1 cellular context compared by ENCODE assay signal in genomic region chr19:56120371-56121179, GRCh38.
TF ChIP-seq lines count a peak whose summit lies in the region.

No MANE protein-coding gene starts in this region.

TF ChIP-seq in GM12878, 131 proteins besides CTCF, POLR2A, EP300 and RAD21 (continued from another document and continues in another):
- peak; percentile 59; the same call in 1 of the 2 replicates for TF ChIP-seq HDGF (IDR thresholded peaks at IDR 0.05)
- peak; percentile 82 for TF ChIP-seq DPF2 (IDR thresholded peaks at IDR 0.05)
- peak; percentile 46; the same call in 1 of the 2 replicates for TF ChIP-seq SMARCA5 (IDR thresholded peaks at IDR 0.05)
- peak in 1 of 2 experiments; percentile 39; a peak in 1 of 3 replicates for TF ChIP-seq EGR1 (IDR thresholded peaks at IDR 0.05; ENCODE audit: borderline replicate concordance in 1 of 2, low read depth in 2 of 2, low read length in 2 of 2)
- TF ChIP-seq TAF1 (IDR thresholded peaks at IDR 0.05; ENCODE audit: borderline replicate concordance, low read depth, low read length), result peak; percentile 39; the same call in 1 of the 2 replicates
- 0 out of 2 replicates have a peak, but pooled peaks have one; percentile 63 for TF ChIP-seq LARP7 (IDR thresholded peaks at IDR 0.05)
- TF ChIP-seq PBX3 (IDR thresholded peaks at IDR 0.05; ENCODE audit: insufficient replicate concordance, low read depth, low read length), result no peak
- TF ChIP-seq NR2C2 (IDR thresholded peaks at IDR 0.05; ENCODE audit: borderline replicate concordance, control insufficient read depth, insufficient read length, low read depth), result no peak
- peak in 1 of 2 experiments; percentile 67; a peak in 2 of 4 replicates for TF ChIP-seq BHLHE40 (IDR thresholded peaks at IDR 0.05; ENCODE audit: borderline replicate concordance in 1 of 2, low read depth in 2 of 2, low read length in 1 of 2)
- peak; percentile 25; the same call in 1 of the 2 replicates for TF ChIP-seq ESRRA (IDR thresholded peaks at IDR 0.05; ENCODE audit: low read length)
- TF ChIP-seq IRF5 (IDR thresholded peaks at IDR 0.05; ENCODE audit: borderline replicate concordance), result no peak
- no peak for TF ChIP-seq ZBTB4 (CRISPR knock-in tag; IDR thresholded peaks at IDR 0.05)
- no peak for TF ChIP-seq ETV6 (conservative IDR thresholded peaks at IDR 0.05 in 1 of 2, IDR thresholded peaks at IDR 0.05 in 1 of 2; ENCODE audit: borderline replicate concordance in 1 of 2, low read depth in 1 of 2)
- TF ChIP-seq HDAC2 (IDR thresholded peaks at IDR 0.05), result no peak
- TF ChIP-seq ZBTB33 (IDR thresholded peaks at IDR 0.05), result no peak
- peak; percentile 53; the same call in 1 of the 2 replicates for TF ChIP-seq RB1 (IDR thresholded peaks at IDR 0.05; ENCODE audit: borderline replicate concordance)
- TF ChIP-seq RELB (IDR thresholded peaks at IDR 0.05; ENCODE audit: low read depth), result no peak
- TF ChIP-seq BCLAF1 (IDR thresholded peaks at IDR 0.05), result no peak
- peak; percentile 10; the same call in 1 of the 2 replicates for TF ChIP-seq MTA2 (IDR thresholded peaks at IDR 0.05; ENCODE audit: low read depth)
- TF ChIP-seq CHD2 (IDR thresholded peaks at IDR 0.05; ENCODE audit: borderline replicate concordance, low read depth, low read length), result 0 out of 2 replicates have a peak, but pooled peaks have one; percentile 34
- no peak for TF ChIP-seq MAX (IDR thresholded peaks at IDR 0.05; ENCODE audit: low read depth, low read length)
- peak; percentile 50 for TF ChIP-seq IKZF1 (conservative IDR thresholded peaks at IDR 0.05)
- TF ChIP-seq MXI1 (IDR thresholded peaks at IDR 0.05; ENCODE audit: low read depth, low read length), result peak; percentile 50
- peak; percentile 66; the same call in 1 of the 2 replicates for TF ChIP-seq GABPA (IDR thresholded peaks at IDR 0.05; ENCODE audit: low read depth)
- peak; percentile 69; the same call in 1 of the 2 replicates for TF ChIP-seq SPI1 (IDR thresholded peaks at IDR 0.05; ENCODE audit: borderline replicate concordance, insufficient read depth, low read depth, low read length)
- TF ChIP-seq POLR2AphosphoS5 (IDR thresholded peaks at IDR 0.05; ENCODE audit: low read length), result 0 out of 2 replicates have a peak, but pooled peaks have one; percentile 51
- TF ChIP-seq SIN3A (IDR thresholded peaks at IDR 0.05; ENCODE audit: low read depth, low read length), result peak; percentile 56; the same call in 1 of the 2 replicates
- TF ChIP-seq ATF3 (IDR thresholded peaks at IDR 0.05; ENCODE audit: borderline replicate concordance, extremely low read depth, low read depth, low read length), result no peak
- no peak for TF ChIP-seq SMAD5 (IDR thresholded peaks at IDR 0.05; ENCODE audit: low read depth)
- peak; percentile 50; the same call in 1 of the 2 replicates for TF ChIP-seq NR2C1 (IDR thresholded peaks at IDR 0.05)
- peak; percentile 41; the same call in 1 of the 2 replicates for TF ChIP-seq CREB1 (IDR thresholded peaks at IDR 0.05; ENCODE audit: low read depth)
- TF ChIP-seq RBBP5 (conservative IDR thresholded peaks at IDR 0.05), result no peak
- no peak for TF ChIP-seq BCL11A (IDR thresholded peaks at IDR 0.05; ENCODE audit: low read depth, low read length)
- no peak for TF ChIP-seq ZNF207 (IDR thresholded peaks at IDR 0.05; ENCODE audit: borderline replicate concordance)
- TF ChIP-seq PRDM15 (CRISPR knock-in tag; IDR thresholded peaks at IDR 0.05), result no peak
- 0 out of 2 replicates have a peak, but pooled peaks have one; percentile 33 for TF ChIP-seq BACH1 (IDR thresholded peaks at IDR 0.05; ENCODE audit: borderline replicate concordance)
- TF ChIP-seq TCF3 (IDR thresholded peaks at IDR 0.05; ENCODE audit: borderline replicate concordance, insufficient read depth, low read depth, low read length), result 0 out of 2 replicates have a peak, but pooled peaks have one; percentile 13
- TF ChIP-seq NR2F1 (conservative IDR thresholded peaks at IDR 0.05), result peak; percentile 87
- peak; percentile 15 for TF ChIP-seq BCL3 (IDR thresholded peaks at IDR 0.05; ENCODE audit: borderline replicate concordance, insufficient read depth, low read depth, low read length, poor library complexity, severe bottlenecking)
- TF ChIP-seq MEF2B (IDR thresholded peaks at IDR 0.05; ENCODE audit: partially characterized antibody, poor library complexity, severe bottlenecking), result peak; percentile 19
